ENCODE assay signal across 9 cellular contexts in genomic region chr12:77325505-77325904, GRCh38.
DNase-seq lines count a peak whose midpoint lies in the region; ATAC-seq and TF ChIP-seq lines count a peak whose summit lies in the region.
"Had no signal": no experiment of that assay in that cellular context is flagged by ENCODE, and none has a peak within 500 bp of the region (broad histone marks: within the 10 kb centered on the region; RNA-seq: fewer than 3 reads in every experiment).

No MANE protein-coding gene starts in this region.

- peak overlapping the region; percentile 50 for H3K4me3 Mint-ChIP-seq in activated CD8-positive, alpha-beta T cell treated with anti-CD3 and anti-CD28 coated beads, Interleukin-2, amount 10 ng/mL, durations not matched to agents 7 days and 5 days
- no peak overlapping the region for H3K4me3 Mint-ChIP-seq in activated CD8-positive, alpha-beta T cell treated with anti-CD3 and anti-CD28 coated beads for 36 hours

- no peak for ATAC-seq in activated CD8-positive, alpha-beta T cell treated with anti-CD3 and anti-CD28 coated beads, Interleukin-2, amount 10 ng/mL, durations not matched to agents 7 days and 5 days
- ATAC-seq in activated CD8-positive, alpha-beta T cell treated with anti-CD3 and anti-CD28 coated beads for 36 hours = no peak
- ATAC-seq in GM19023 (IDR thresholded peaks at IDR 0.05; ENCODE audit: unreplicated experiment) (no peak), GM18867 (IDR thresholded peaks at IDR 0.05; ENCODE audit: unreplicated experiment) (no peak)

- POLR2A ChIA-PET in activated CD8-positive, alpha-beta T cell treated with anti-CD3 and anti-CD28 coated beads, Interleukin-2, amount 10 ng/mL, durations not matched to agents 7 days and 5 days (lab: Charles Lee) = no interaction called here
- POLR2A ChIA-PET in activated CD8-positive, alpha-beta T cell treated with anti-CD3 and anti-CD28 coated beads for 36 hours (lab: Charles Lee) = no interaction called here

- in situ Hi-C loops in astrocyte of the spinal cord (cut with HindIII; ENCODE audit: low sequenced_read_pairs) = no loop called here

- 0 to 1% methylated on average over 19 to 24 of the region's 24 CpGs for WGBS in tibial nerve, 2 donors

- CTCF ChIA-PET in activated CD8-positive, alpha-beta T cell treated with anti-CD3 and anti-CD28 coated beads, Interleukin-2, amount 10 ng/mL, durations not matched to agents 7 days and 5 days (lab: Charles Lee) = interaction anchor here (1.0 to 1.4 kb wide), 2 partner anchors 12 to 275 kb away, joined by 4 to 5 read pairs; no protein-coding TSS in a partner anchor
- CTCF ChIA-PET in activated CD8-positive, alpha-beta T cell treated with anti-CD3 and anti-CD28 coated beads for 36 hours (lab: Charles Lee) = no interaction called here

- no peaks in the 10 kb centered on the region for H3K9me3 Mint-ChIP-seq in activated CD8-positive, alpha-beta T cell treated with anti-CD3 and anti-CD28 coated beads, Interleukin-2, amount 10 ng/mL, durations not matched to agents 7 days and 5 days (ENCODE audit: insufficient read depth)
- no peaks in the 10 kb centered on the region for H3K9me3 Mint-ChIP-seq in activated CD8-positive, alpha-beta T cell treated with anti-CD3 and anti-CD28 coated beads for 36 hours

- H3K4me3 ChIP-seq in astrocyte of the spinal cord (ENCODE audit: low read depth, low read length) (peak overlapping the region; percentile 68), tibial nerve (peak overlapping the region; percentile 49 to 68 (median 62))
- H3K4me3 ChIP-seq: mucosa of descending colon had no signal

- peaks cover 40% of the 10 kb centered on the region for H3K27me3 Mint-ChIP-seq in activated CD8-positive, alpha-beta T cell treated with anti-CD3 and anti-CD28 coated beads, Interleukin-2, amount 10 ng/mL, durations not matched to agents 7 days and 5 days (ENCODE audit: low read depth)
- H3K27me3 Mint-ChIP-seq in activated CD8-positive, alpha-beta T cell treated with anti-CD3 and anti-CD28 coated beads for 36 hours = peaks cover 40% of the 10 kb centered on the region

- TF ChIP-seq EP300 in tibial nerve (IDR thresholded peaks at IDR 0.05) = no peak

- TF ChIP-seq CTCF in activated CD8-positive, alpha-beta T cell treated with anti-CD3 and anti-CD28 coated beads for 36 hours (IDR thresholded peaks at IDR 0.05) = no peak
- no peak for TF ChIP-seq CTCF in astrocyte of the spinal cord (IDR thresholded peaks at IDR 0.05; ENCODE audit: low read depth, low read length)
- TF ChIP-seq CTCF in tibial nerve (IDR thresholded peaks at IDR 0.05) = no peak

- H3K36me3 ChIP-seq in tibial nerve = no peaks in the 10 kb centered on the region

- no peak for TF ChIP-seq POLR2A in tibial nerve (IDR thresholded peaks at IDR 0.05)

- no peak for DNase-seq in activated CD8-positive, alpha-beta T cell treated with anti-CD3 and anti-CD28 coated beads, Interleukin-2, amount 10 ng/mL, durations not matched to agents 7 days and 5 days
- no peak for DNase-seq in activated CD8-positive, alpha-beta T cell treated with anti-CD3 and anti-CD28 coated beads for 36 hours
- DNase-seq in astrocyte of the spinal cord (ENCODE audit: low read depth, low spot score) = no peak
- DNase-seq in tibial nerve (ENCODE audit: low spot score in 2 of 2) = no peak
- no peak for DNase-seq in NCI-H524 treated with DMSO at 0.1 percent for 48 hours (lab: John Stamatoyannopoulos, UW)

- no peaks in the 10 kb centered on the region for H3K36me3 Mint-ChIP-seq in activated CD8-positive, alpha-beta T cell treated with anti-CD3 and anti-CD28 coated beads, Interleukin-2, amount 10 ng/mL, durations not matched to agents 7 days and 5 days (ENCODE audit: low read depth)
- peaks cover 2% of the 10 kb centered on the region for H3K36me3 Mint-ChIP-seq in activated CD8-positive, alpha-beta T cell treated with anti-CD3 and anti-CD28 coated beads for 36 hours (ENCODE audit: low read depth)

- no peaks in the 10 kb centered on the region for H3K27me3 ChIP-seq in layer of hippocampus (ENCODE audit: control insufficient read depth, insufficient read depth, low read length)
- H3K27me3 ChIP-seq in tibial nerve = no peaks in the 10 kb centered on the region

- H3K27ac Mint-ChIP-seq in activated CD8-positive, alpha-beta T cell treated with anti-CD3 and anti-CD28 coated beads, Interleukin-2, amount 10 ng/mL, durations not matched to agents 7 days and 5 days = no peak overlapping the region
- H3K27ac Mint-ChIP-seq in activated CD8-positive, alpha-beta T cell treated with anti-CD3 and anti-CD28 coated beads for 36 hours = no peak overlapping the region

- peaks cover 6% of the 10 kb centered on the region for H3K4me1 Mint-ChIP-seq in activated CD8-positive, alpha-beta T cell treated with anti-CD3 and anti-CD28 coated beads, Interleukin-2, amount 10 ng/mL, durations not matched to agents 7 days and 5 days (ENCODE audit: low read depth)
- H3K4me1 Mint-ChIP-seq in activated CD8-positive, alpha-beta T cell treated with anti-CD3 and anti-CD28 coated beads for 36 hours (ENCODE audit: low read depth) = peaks cover 6% of the 10 kb centered on the region

- H3K27ac ChIP-seq in layer of hippocampus (ENCODE audit: low read depth, low read length) (peak overlapping the region; percentile 9), tibial nerve (peak overlapping the region in 2 of 4 donors; percentile 45 to 78)

- intact Hi-C loops in activated CD8-positive, alpha-beta T cell treated with anti-CD3 and anti-CD28 coated beads for 36 hours (cut with micrococcal nuclease) = no loop called here

- peaks cover 0 to 21% (median 0%) of the 10 kb centered on the region in 4 donors for H3K4me1 ChIP-seq in tibial nerve

- H3K9me3 ChIP-seq in tibial nerve = no peaks in the 10 kb centered on the region
- H3K9me3 ChIP-seq: mucosa of descending colon had no signal
